Comparison of ENCODE assay signal across 20 cellular contexts in genomic region chr12:2214411-2214810, GRCh38.
DNase-seq lines count a peak whose midpoint lies in the region; ATAC-seq and TF ChIP-seq lines count a peak whose summit lies in the region.
"Had no signal": no experiment of that assay in that cellular context is flagged by ENCODE, and none has a peak within 500 bp of the region (broad histone marks: within the 10 kb centered on the region; RNA-seq: fewer than 3 reads in every experiment).

No MANE protein-coding gene starts in this region.

- H3K27me3 Mint-ChIP-seq in nephron progenitor cell (ENCODE audit: low read depth, poor library complexity) (peaks cover 12% of the 10 kb centered on the region), type B pancreatic cell (peaks cover 14% of the 10 kb centered on the region)

- H3K4me3 ChIP-seq in heart right ventricle (no peak overlapping the region), smooth muscle cell (no peak overlapping the region), coronary artery (no peak overlapping the region)

- no peak for DNase-seq in Right ventricle myocardium superior
- no peak for DNase-seq in cardiac septum (ENCODE audit: low spot score)
- no peak for DNase-seq in heart right ventricle
- no peak for DNase-seq in nephron progenitor cell
- DNase-seq in type B pancreatic cell (ENCODE audit: extremely low spot score, unreplicated experiment): no peak
- no peak for DNase-seq in NCI-H1694 (lab: John Stamatoyannopoulos, UW)
- no peak for DNase-seq in smooth muscle cell (lab: John Stamatoyannopoulos, UW; ENCODE audit: unreplicated experiment)
- no peak for DNase-seq in coronary artery (ENCODE audit: low spot score)
- DNase-seq: CD4-positive, alpha-beta memory T cell; DMS79; H7; IMR-90; Karpas-422; MM.1S; NCI-H1105 treated with DMSO at 0.1 percent for 48 hours; NCI-H187; NCI-H2171; NCI-H774; SHP77 had no signal

- H3K4me3 Mint-ChIP-seq in nephron progenitor cell (no peak overlapping the region), type B pancreatic cell (no peak overlapping the region)
- H3K4me3 Mint-ChIP-seq: CD4-positive, alpha-beta memory T cell had no signal

- H3K4me1 Mint-ChIP-seq in nephron progenitor cell (peaks cover 83% of the 10 kb centered on the region), type B pancreatic cell (ENCODE audit: unreplicated experiment) (peaks cover 33% of the 10 kb centered on the region)
- H3K4me1 Mint-ChIP-seq: CD4-positive, alpha-beta memory T cell had no signal

- ATAC-seq in Right ventricle myocardium superior (ENCODE audit: poor library complexity) (peak; percentile 49), heart right ventricle (peak in 4 of 8 donors; percentile 8 to 54 (median 42))
- ATAC-seq: Panc1 had no signal

- H3K4me2 ChIP-seq in smooth muscle cell: no peak overlapping the region

- no peak overlapping the region for H2AFZ ChIP-seq in smooth muscle cell (ENCODE audit: low read depth)

- H3K4me1 ChIP-seq in heart right ventricle (peaks cover 11 to 91% (median 64%) of the 10 kb centered on the region in 9 donors), smooth muscle cell (ENCODE audit: low read depth) (no peaks in the 10 kb centered on the region)

- peak overlapping the region in 8 of 10 donors; percentile 3 to 79 (median 62) for H3K27ac ChIP-seq in heart right ventricle
- no peak overlapping the region for H3K27ac ChIP-seq in smooth muscle cell (ENCODE audit: low read depth)
- H3K27ac ChIP-seq in coronary artery: no peak overlapping the region

- H3K79me2 ChIP-seq in smooth muscle cell (ENCODE audit: low read depth): no peaks in the 10 kb centered on the region

- H3K36me3 ChIP-seq in heart right ventricle (peaks cover 0 to 6% (median 0%) of the 10 kb centered on the region in 9 donors), smooth muscle cell (ENCODE audit: low read depth) (no peaks in the 10 kb centered on the region)

- no peaks in the 10 kb centered on the region for H4K20me1 ChIP-seq in smooth muscle cell (ENCODE audit: low read depth)

- peaks cover 0 to 4% (median 0%) of the 10 kb centered on the region in 7 donors for H3K27me3 ChIP-seq in heart right ventricle
- no peaks in the 10 kb centered on the region for H3K27me3 ChIP-seq in smooth muscle cell (ENCODE audit: low read depth)

- 65 to 71% methylated on average over 8 of the region's 8 CpGs for WGBS in heart right ventricle, 2 donors
- 83% methylated on average over 8 of the region's 8 CpGs for WGBS in smooth muscle cell (ENCODE audit: low lambda C conversion rate)

- intact Hi-C loops in Right ventricle myocardium superior (cut with DNase I) (no loop called here), cardiac septum (cut with DNase I) (no loop called here), heart right ventricle (cut with DNase I) (loop anchor here in 1 of 10 donors (10.0 kb wide), 1 partner anchor 160 kb away; the partner anchor contains the start of gene CACNA1C)

- H3K36me3 Mint-ChIP-seq in nephron progenitor cell (ENCODE audit: low read depth) (no peaks in the 10 kb centered on the region), type B pancreatic cell (peaks cover 12% of the 10 kb centered on the region)
- H3K36me3 Mint-ChIP-seq: CD4-positive, alpha-beta memory T cell had no signal

- H3K9ac ChIP-seq in smooth muscle cell (ENCODE audit: low read depth): no peak overlapping the region

- H3F3A ChIP-seq in smooth muscle cell (ENCODE audit: low read depth): no peaks in the 10 kb centered on the region

- H3K27ac Mint-ChIP-seq in nephron progenitor cell (peak overlapping the region; percentile 99), type B pancreatic cell (peak overlapping the region; percentile 46)
- H3K27ac Mint-ChIP-seq: CD4-positive, alpha-beta memory T cell had no signal

- H3K9me3 ChIP-seq in heart right ventricle (no peaks in the 10 kb centered on the region), smooth muscle cell (replicated peaks; ENCODE audit: low read depth) (no peaks in the 10 kb centered on the region)

- TF ChIP-seq CTCF in heart right ventricle (IDR thresholded peaks at IDR 0.05): no peak
- TF ChIP-seq CTCF in nephron progenitor cell (IDR thresholded peaks at IDR 0.05): no peak
- TF ChIP-seq CTCF in type B pancreatic cell (conservative IDR thresholded peaks at IDR 0.05): no peak
- TF ChIP-seq CTCF in smooth muscle cell (IDR thresholded peaks at IDR 0.05; ENCODE audit: borderline replicate concordance, insufficient read depth, poor library complexity, severe bottlenecking): no peak
- no peak for TF ChIP-seq CTCF in coronary artery (IDR thresholded peaks at IDR 0.05)

- no peaks in the 10 kb centered on the region for H3K9me3 Mint-ChIP-seq in nephron progenitor cell
- H3K9me3 Mint-ChIP-seq in type B pancreatic cell: peaks cover 4% of the 10 kb centered on the region

Comparison
In these comparisons a context has a peak if more than half of its experiments do, and no peak if none do; other contexts are left out.
1. H3K27ac ChIP-seq: peak in heart right ventricle (8 of 10); none in smooth muscle cell (single experiment) and coronary artery (0 of 2).